ENCODE assay signal across 8 cellular contexts in the genomic region with DNA sequence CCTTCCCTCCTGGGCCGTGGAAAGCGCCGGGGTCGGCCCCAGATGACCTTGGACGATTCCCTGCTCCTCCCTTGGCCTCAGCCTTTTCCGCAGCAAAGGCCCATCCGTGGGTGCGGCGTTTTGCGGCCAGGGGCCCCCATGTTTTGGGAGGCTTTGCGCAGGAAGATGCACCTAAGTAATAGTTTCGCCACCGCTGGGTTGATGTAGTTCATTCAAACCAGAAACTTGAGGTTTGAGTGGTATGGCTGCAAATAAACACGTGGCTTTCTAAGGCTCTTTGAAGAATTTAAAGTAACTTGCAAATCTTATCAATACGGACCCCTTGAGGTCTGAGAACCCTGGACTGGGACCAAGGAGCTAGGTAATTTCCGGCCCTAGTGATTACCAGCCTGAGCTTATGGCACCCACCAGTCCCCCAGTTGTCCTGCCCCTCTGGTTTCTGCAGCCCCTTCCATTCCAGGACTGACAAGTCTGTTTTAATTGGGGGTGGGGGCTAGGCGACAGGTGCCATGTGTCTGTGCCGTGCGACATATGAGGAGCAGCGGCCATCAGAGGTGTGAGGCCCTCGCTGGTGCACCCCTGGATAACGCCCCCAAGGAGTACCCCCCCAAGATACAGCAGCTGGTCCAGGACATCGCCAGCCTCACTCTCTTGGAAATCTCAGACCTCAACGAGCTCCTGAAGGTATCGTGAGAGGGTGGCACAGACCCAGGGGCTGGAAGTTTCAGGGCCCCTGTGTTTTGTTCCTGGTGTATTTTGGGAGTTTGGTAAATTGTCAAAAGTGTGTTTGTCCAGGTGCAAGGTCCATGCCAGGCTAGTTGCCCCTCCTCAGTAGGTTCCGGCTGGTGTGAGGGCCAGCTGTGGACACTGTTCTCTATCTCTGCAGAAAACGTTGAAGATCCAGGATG. TPM values are rescaled to one million over a fixed set of nuclear protein-coding genes. Genes with fewer than 3 reads are reported as not detected.
DNase-seq lines count a peak whose midpoint lies in the region; ATAC-seq, FAIRE-seq and TF ChIP-seq lines count a peak whose summit lies in the region.

No MANE protein-coding gene starts in this region.

- H3K27me3 ChIP-seq in keratinocyte (ENCODE audit: control insufficient read depth, extremely low read depth, insufficient read depth, low read length): no peaks in the 10 kb centered on the region
- no peaks in the 10 kb centered on the region for H3K27me3 ChIP-seq in testis

- ATAC-seq in activated naive CD4-positive, alpha-beta T cell treated with anti-CD3 and anti-CD28 coated beads, Interleukin-2, amount 50 U/mL, for 72 hours: peak in 1 of 2 donors; percentile 14
- no peak for ATAC-seq in GM21786 (IDR thresholded peaks at IDR 0.05; ENCODE audit: unreplicated experiment)

- 22 to 31% methylated on average over 14 to 23 of the region's 27 CpGs for WGBS in testis, 2 donors

- H3K27ac ChIP-seq in keratinocyte (ENCODE audit: control insufficient read depth, insufficient read depth, low read length) (peak overlapping the region; percentile 91), testis (peak overlapping the region; percentile 80 to 91)

- H3K9ac ChIP-seq in keratinocyte (ENCODE audit: control insufficient read depth, extremely low read depth, insufficient read depth, low read length): peak overlapping the region; percentile 97

- TF ChIP-seq POLR2A in testis (IDR thresholded peaks at IDR 0.05): no peak

- H3K9me3 Mint-ChIP-seq in activated naive CD4-positive, alpha-beta T cell treated with anti-CD3 and anti-CD28 coated beads, Interleukin-2, amount 50 U/mL, for 72 hours: no peaks in the 10 kb centered on the region

- no peak for TF ChIP-seq CTCF in keratinocyte (optimal IDR thresholded peaks at IDR 0.05 in 1 of 3, IDR thresholded peaks at IDR 0.05 in 1 of 3, conservative IDR thresholded peaks at IDR 0.05 in 1 of 3; ENCODE audit: extremely low read depth in 1 of 3, insufficient read depth in 2 of 3, low read length in 3 of 3)
- no peak for TF ChIP-seq CTCF in testis (IDR thresholded peaks at IDR 0.05)

- FAIRE-seq in keratinocyte (lab: Jason Lieb, UNC): no peak

- H3K4me2 ChIP-seq in keratinocyte (ENCODE audit: control insufficient read depth, extremely low read depth, insufficient read depth, low read depth, low read length): peak overlapping the region; percentile 95

- dilution Hi-C loops in keratinocyte (cut with MboI; ENCODE audit: extremely low pct_ligation_motif_present, low sequenced_read_pairs): no loop called here

- no peaks in the 10 kb centered on the region for H3K9me1 ChIP-seq in keratinocyte (ENCODE audit: control insufficient read depth, extremely low read depth, insufficient read depth, low read length)

- no peaks in the 10 kb centered on the region for H4K20me1 ChIP-seq in keratinocyte (ENCODE audit: control insufficient read depth, extremely low read depth, insufficient read depth, low read length)

- H3K4me1 ChIP-seq in keratinocyte (ENCODE audit: control insufficient read depth, extremely low read depth, insufficient read depth, low read length) (peaks cover 19% of the 10 kb centered on the region), testis (peaks cover 23% of the 10 kb centered on the region)

- H3K36me3 ChIP-seq in keratinocyte (ENCODE audit: control insufficient read depth in 2 of 2, extremely low read depth in 1 of 2, insufficient read depth in 2 of 2, low read length in 2 of 2): peaks cover 33 to 54% of the 10 kb centered on the region in 2 experiments
- H3K36me3 ChIP-seq in testis (ENCODE audit: low read depth, missing control alignments): no peaks in the 10 kb centered on the region

- peak overlapping the region; percentile 67 to 93 (median 88) for H3K4me3 ChIP-seq in keratinocyte (ENCODE audit: control insufficient read depth in 2 of 3, extremely low read depth in 1 of 3, insufficient read depth in 2 of 3, low read depth in 1 of 3, low read length in 3 of 3)
- peak overlapping the region; percentile 90 to 95 for H3K4me3 ChIP-seq in testis

- H3K9me3 ChIP-seq in keratinocyte (ENCODE audit: control insufficient read depth, low read depth, low read length): no peaks in the 10 kb centered on the region
- H3K9me3 ChIP-seq in testis: no peaks in the 10 kb centered on the region

- H3K36me3 Mint-ChIP-seq in activated naive CD4-positive, alpha-beta T cell treated with anti-CD3 and anti-CD28 coated beads, Interleukin-2, amount 50 U/mL, for 72 hours: peaks cover 36 to 44% of the 10 kb centered on the region in 2 donors

- DNase-seq in stimulated activated CD4-positive, alpha-beta T cell treated with anti-CD3 and anti-CD28 coated beads, Interleukin-15, amount 100 ng/mL, for 24 hours: peak; percentile 43
- no peak for DNase-seq in stimulated activated CD4-positive, alpha-beta T cell treated with anti-CD3 and anti-CD28 coated beads, Interleukin-12 subunit alpha, Interleukin-12 subunit beta, amount 100 ng/mL, for 4 hours
- no peak for DNase-seq in activated naive CD4-positive, alpha-beta T cell treated with anti-CD3 and anti-CD28 coated beads, Interleukin-2, amount 50 U/mL, for 72 hours (ENCODE audit: low spot score in 2 of 2)
- DNase-seq in keratinocyte (ENCODE audit: low read depth, low spot score) (no peak), testis (no peak), putamen (ENCODE audit: low spot score) (no peak), GDM1 (lab: John Stamatoyannopoulos, UW) (no peak)

- H2AFZ ChIP-seq in keratinocyte (ENCODE audit: control insufficient read depth, low read length): no peak overlapping the region

- H3K79me2 ChIP-seq in keratinocyte (ENCODE audit: control insufficient read depth, insufficient read depth, low read length): peaks cover 60% of the 10 kb centered on the region

- H3K27ac Mint-ChIP-seq in activated naive CD4-positive, alpha-beta T cell treated with anti-CD3 and anti-CD28 coated beads, Interleukin-2, amount 50 U/mL, for 72 hours: peak overlapping the region; percentile 90 to 99

- intact Hi-C loops in testis (cut with DNase I; ENCODE audit: low total_unique reads): no loop called here

RNA-seq across cellular contexts. Expression of a gene that starts 0.8 kb away (rescaled TPM):
- 100 to 1,000 TPM in 1 of 2 donors, 10 to 100 TPM in 1; 61.8 to 105 TPM for total RNA-seq in activated naive CD4-positive, alpha-beta T cell treated with anti-CD3 and anti-CD28 coated beads, Interleukin-2, amount 50 U/mL, for 72 hours
- 78.5 to 96.8 TPM (median 84.2 TPM) in 3 replicates for polyA plus RNA-seq in keratinocyte
- polyA plus RNA-seq in keratinocyte (2011; ENCODE audit: low read depth): 24.0 TPM
- 57.8 and 111 TPM in 2 replicates for polyA plus RNA-seq in keratinocyte (2011; cell fraction: cytosol; rRNA removed)
- 30.0 and 35.9 TPM in 2 replicates for polyA plus RNA-seq in keratinocyte (2011; cell fraction: nucleus; rRNA removed)
- 41.1 and 105 TPM in 2 replicates for polyA plus RNA-seq in keratinocyte (2012; ENCODE audit: low replicate concordance)
- polyA minus RNA-seq in keratinocyte: 30.5 to 47.6 TPM (median 34.7 TPM) in 3 replicates
- 64.1 TPM for polyA minus RNA-seq in keratinocyte (2011; cell fraction: cytosol; rRNA and poly(A)+ RNA removed)
- polyA minus RNA-seq in keratinocyte (2011; cell fraction: nucleus; rRNA and poly(A)+ RNA removed): 11.9 and 17.5 TPM in 2 replicates
- 10 to 100 TPM; 57.2 to 58.0 TPM for total RNA-seq in testis
- 54.7 TPM for polyA plus RNA-seq in testis (ENCODE audit: insufficient read depth, low read depth, low replicate concordance)

RNA-seq across cellular contexts. Expression of a gene that starts 8.1 kb away (rescaled TPM):
- 10 to 100 TPM; 23.0 to 27.8 TPM for total RNA-seq in activated naive CD4-positive, alpha-beta T cell treated with anti-CD3 and anti-CD28 coated beads, Interleukin-2, amount 50 U/mL, for 72 hours
- polyA plus RNA-seq in keratinocyte: 12.7 to 18.0 TPM (median 15.9 TPM) in 3 replicates
- 1.1 TPM for polyA plus RNA-seq in keratinocyte (2011; ENCODE audit: low read depth)
- polyA plus RNA-seq in keratinocyte (2011; cell fraction: cytosol; rRNA removed): 19.2 and 31.9 TPM in 2 replicates
- 12.6 and 23.7 TPM in 2 replicates for polyA plus RNA-seq in keratinocyte (2011; cell fraction: nucleus; rRNA removed)
- 7.6 and 22.4 TPM in 2 replicates for polyA plus RNA-seq in keratinocyte (2012; ENCODE audit: low replicate concordance)
- 16.8 to 29.2 TPM (median 18.2 TPM) in 3 replicates for polyA minus RNA-seq in keratinocyte
- 22.8 TPM for polyA minus RNA-seq in keratinocyte (2011; cell fraction: cytosol; rRNA and poly(A)+ RNA removed)
- polyA minus RNA-seq in keratinocyte (2011; cell fraction: nucleus; rRNA and poly(A)+ RNA removed): 7.3 and 11.3 TPM in 2 replicates
- total RNA-seq in testis: 10 to 100 TPM; 30.0 to 42.0 TPM
- polyA plus RNA-seq in testis (ENCODE audit: insufficient read depth, low read depth, low replicate concordance): 51.4 TPM

RNA-seq across cellular contexts. Expression of a gene that starts 20.2 kb away (rescaled TPM):
- 100 to 1,000 TPM; 111 to 168 TPM for total RNA-seq in activated naive CD4-positive, alpha-beta T cell treated with anti-CD3 and anti-CD28 coated beads, Interleukin-2, amount 50 U/mL, for 72 hours
- polyA plus RNA-seq in keratinocyte (79.6 to 84.1 TPM (median 81.9 TPM) in 3 replicates), testis (ENCODE audit: insufficient read depth, low read depth, low replicate concordance) (182 TPM)
- polyA plus RNA-seq in keratinocyte (2011; ENCODE audit: low read depth): 129 TPM
- polyA plus RNA-seq in keratinocyte (2011; cell fraction: cytosol; rRNA removed): 52.0 and 88.7 TPM in 2 replicates
- polyA plus RNA-seq in keratinocyte (2011; cell fraction: nucleus; rRNA removed): 202 and 243 TPM in 2 replicates
- polyA plus RNA-seq in keratinocyte (2012; ENCODE audit: low replicate concordance): 78.6 and 84.6 TPM in 2 replicates
- polyA minus RNA-seq in keratinocyte: 119 to 188 TPM (median 121 TPM) in 3 replicates
- 127 TPM for polyA minus RNA-seq in keratinocyte (2011; cell fraction: cytosol; rRNA and poly(A)+ RNA removed)
- 73.6 and 83.2 TPM in 2 replicates for polyA minus RNA-seq in keratinocyte (2011; cell fraction: nucleus; rRNA and poly(A)+ RNA removed)
- 100 to 1,000 TPM; 154 to 160 TPM for total RNA-seq in testis

RNA-seq across cellular contexts. Expression of a gene that starts 20.4 kb away (rescaled TPM):
- 10 to 100 TPM; 12.6 to 30.6 TPM for total RNA-seq in activated naive CD4-positive, alpha-beta T cell treated with anti-CD3 and anti-CD28 coated beads, Interleukin-2, amount 50 U/mL, for 72 hours
- polyA plus RNA-seq in keratinocyte (46.5 to 58.3 TPM (median 48.7 TPM) in 3 replicates), testis (ENCODE audit: insufficient read depth, low read depth, low replicate concordance) (55.8 TPM)
- 25.1 TPM for polyA plus RNA-seq in keratinocyte (2011; ENCODE audit: low read depth)
- 23.0 and 33.9 TPM in 2 replicates for polyA plus RNA-seq in keratinocyte (2011; cell fraction: cytosol; rRNA removed)
- 95.0 and 108 TPM in 2 replicates for polyA plus RNA-seq in keratinocyte (2011; cell fraction: nucleus; rRNA removed)
- 31.9 and 34.6 TPM in 2 replicates for polyA plus RNA-seq in keratinocyte (2012; ENCODE audit: low replicate concordance)
- polyA minus RNA-seq in keratinocyte: 13.3 to 14.5 TPM (median 13.8 TPM) in 3 replicates
- 10.9 TPM for polyA minus RNA-seq in keratinocyte (2011; cell fraction: cytosol; rRNA and poly(A)+ RNA removed)
- 8.8 and 12.7 TPM in 2 replicates for polyA minus RNA-seq in keratinocyte (2011; cell fraction: nucleus; rRNA and poly(A)+ RNA removed)
- 10 to 100 TPM; 35.7 to 44.2 TPM for total RNA-seq in testis

RNA-seq across cellular contexts. Expression of a gene that starts 37.5 kb away (rescaled TPM):
- total RNA-seq in activated naive CD4-positive, alpha-beta T cell treated with anti-CD3 and anti-CD28 coated beads, Interleukin-2, amount 50 U/mL, for 72 hours: 10 to 100 TPM; 35.0 to 38.7 TPM
- polyA plus RNA-seq in keratinocyte (15.4 to 22.3 TPM (median 17.2 TPM) in 3 replicates), testis (ENCODE audit: insufficient read depth, low read depth, low replicate concordance) (18.6 TPM)
- polyA plus RNA-seq in keratinocyte (2011; ENCODE audit: low read depth): 14.2 TPM
- polyA plus RNA-seq in keratinocyte (2011; cell fraction: cytosol; rRNA removed): 9.4 and 17.8 TPM in 2 replicates
- polyA plus RNA-seq in keratinocyte (2011; cell fraction: nucleus; rRNA removed): 18.3 and 20.9 TPM in 2 replicates
- polyA plus RNA-seq in keratinocyte (2012; ENCODE audit: low replicate concordance): 14.4 and 31.9 TPM in 2 replicates
- 2.9 to 5.9 TPM (median 4.5 TPM) in 3 replicates for polyA minus RNA-seq in keratinocyte
- 7.5 TPM for polyA minus RNA-seq in keratinocyte (2011; cell fraction: cytosol; rRNA and poly(A)+ RNA removed)
- 4.0 and 4.1 TPM in 2 replicates for polyA minus RNA-seq in keratinocyte (2011; cell fraction: nucleus; rRNA and poly(A)+ RNA removed)
- 10 to 100 TPM; 19.0 to 19.9 TPM for total RNA-seq in testis
